1 cellular context compared by ENCODE assay signal in genomic region chr12:75725505-75726120, GRCh38.
TF ChIP-seq lines count a peak whose summit lies in the region.

No MANE protein-coding gene starts in this region.

TF ChIP-seq in HCT116, 20 proteins besides CTCF, POLR2A, EP300 and RAD21 (continued from another document):
- TF ChIP-seq MAX (IDR thresholded peaks at IDR 0.05) (no peak), CBX3 (IDR thresholded peaks at IDR 0.05; ENCODE audit: low read depth) (peak; percentile 68; the same call in 1 of the 2 replicates)
TF ChIP-seq in HCT116: peak in this region for 8.
